Comparison of ENCODE assay signal across 1 cellular context in genomic region chr17:78859051-78859450, GRCh38.
TF ChIP-seq lines count a peak whose summit lies in the region.

No MANE protein-coding gene starts in this region.

TF ChIP-seq in K562, 482 proteins besides CTCF, POLR2A, EP300 and RAD21 (continued from another document):
- TF ChIP-seq EGR1 (conservative IDR thresholded peaks at IDR 0.05): 0 out of 2 replicates have a peak, but pooled peaks have one; percentile 27
TF ChIP-seq in K562: peak in this region for 2.
